Comparison of ENCODE assay signal across 13 cellular contexts in the genomic region with DNA sequence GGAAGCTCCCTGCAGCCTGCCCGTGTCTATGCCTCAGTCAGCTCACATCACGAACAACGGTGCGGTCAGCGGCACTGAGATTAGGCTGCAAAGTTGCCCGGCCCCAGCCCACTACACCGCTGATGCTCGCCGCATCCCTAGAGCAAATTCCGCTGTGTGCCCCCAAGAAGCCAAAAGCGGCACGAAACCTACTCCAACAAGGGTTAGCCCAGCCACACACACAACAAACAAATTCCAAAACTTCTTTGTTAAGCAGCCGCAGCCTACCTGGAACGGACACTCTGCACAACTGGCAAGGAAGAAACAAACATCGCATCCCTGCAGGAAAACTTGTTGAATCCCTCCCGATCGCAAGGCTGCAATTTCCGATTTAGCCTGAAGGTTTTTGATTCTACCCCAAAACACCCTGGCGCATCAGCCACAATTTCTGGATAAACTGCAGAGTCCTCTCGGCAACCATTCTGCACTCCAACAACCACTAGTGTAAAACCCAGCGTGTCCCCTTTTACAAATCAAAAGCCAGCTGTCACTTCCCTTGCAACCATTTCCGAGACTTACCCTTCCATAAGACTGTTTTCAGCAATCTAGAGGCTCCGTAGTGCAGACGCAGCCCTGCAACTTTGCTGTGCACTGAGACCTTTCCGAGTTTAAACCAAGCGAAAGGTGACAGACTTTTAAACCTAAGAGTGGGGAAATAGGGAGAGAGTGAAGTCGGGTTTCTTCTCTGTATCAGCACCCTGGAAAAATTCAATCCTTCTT.
DNase-seq lines count a peak whose midpoint lies in the region; ATAC-seq lines count a peak whose summit lies in the region.
"Had no signal": no experiment of that assay in that cellular context is flagged by ENCODE, and none has a peak within 500 bp of the region (broad histone marks: within the 10 kb centered on the region; RNA-seq: fewer than 3 reads in every experiment).

No MANE protein-coding gene starts in this region.

- peaks cover 7% of the 10 kb centered on the region; the same call in 1 of the 2 replicates for H3K4me1 ChIP-seq in HAP-1
- H3K4me1 ChIP-seq: Peyer's patch had no signal

- in situ Hi-C loops in HAP-1 (cut with MboI; ENCODE audit: low sequenced_read_pairs): no loop called here

- no peaks in the 10 kb centered on the region for H3K36me3 ChIP-seq in HAP-1 (replicated peaks)
- no peaks in the 10 kb centered on the region for H3K36me3 ChIP-seq in SK-N-MC (ENCODE audit: insufficient read depth, low read length)
- H3K36me3 ChIP-seq: Peyer's patch had no signal

- H3K9me3 ChIP-seq in HAP-1 (no peaks in the 10 kb centered on the region), SK-N-MC (ENCODE audit: low read depth, low read length) (no peaks in the 10 kb centered on the region)
- H3K9me3 ChIP-seq: Peyer's patch had no signal

- H3K4me3 ChIP-seq in HAP-1 (peak overlapping the region; percentile 51), SK-N-MC (peak overlapping the region; percentile 84), iPS-11a (ENCODE audit: low read depth, low read length) (peak overlapping the region; percentile 2)

- H3K27me3 ChIP-seq in HAP-1 (ENCODE audit: low read depth): 0 out of 2 replicates have a peak, but pooled peaks cover 2% of the 10 kb centered on the region

- no peak overlapping the region for H3K9ac ChIP-seq in SK-N-MC (ENCODE audit: insufficient read length)

- ATAC-seq in GM19467 (IDR thresholded peaks at IDR 0.05; ENCODE audit: unreplicated experiment): no peak
- ATAC-seq: activated naive CD8-positive, alpha-beta T cell treated with anti-CD3 and anti-CD28 coated beads, Interleukin-2, amount 50 U/mL, for 24 hours; esophagus mucosa had no signal

- no peak overlapping the region for H3K27ac ChIP-seq in SK-N-MC
- H3K27ac ChIP-seq: Peyer's patch had no signal

- DNase-seq in HAP-1 (ENCODE audit: low spot score in 2 of 2): peak; percentile 52 to 64
- no peak for DNase-seq in SK-N-MC (ENCODE audit: low read depth, low spot score)
- DNase-seq in putamen (ENCODE audit: low spot score): peak; percentile 8
- no peak for DNase-seq in AG08395 (ENCODE audit: low spot score)
- no peak for DNase-seq in amniotic stem cell (lab: John Stamatoyannopoulos, UW)
- DNase-seq in HK-2 (ENCODE audit: unreplicated experiment): no peak
- DNase-seq: activated CD4-positive, alpha-beta T cell treated with anti-CD3 and anti-CD28 coated beads, Interleukin-2, amount 10 ng/mL, durations not matched to agents 7 days and 5 days; activated naive CD8-positive, alpha-beta T cell treated with anti-CD3 and anti-CD28 coated beads, Interleukin-2, amount 50 U/mL, for 24 hours; midbrain; Peyer's patch had no signal

Comparison
In these comparisons a context has a peak if more than half of its experiments do, and no peak if none do; other contexts are left out.
1. DNase-seq: peak in HAP-1 (2 of 2) and putamen (single experiment); none in SK-N-MC (single experiment), AG08395 (single experiment), amniotic stem cell (single experiment) and HK-2 (single experiment).
2. H3K4me3 ChIP-seq: peak in every context shown above with its lines; median percentile 84 in SK-N-MC; 51 in HAP-1; 2 in iPS-11a.